8 cellular contexts compared by ENCODE assay signal in the genomic region with DNA sequence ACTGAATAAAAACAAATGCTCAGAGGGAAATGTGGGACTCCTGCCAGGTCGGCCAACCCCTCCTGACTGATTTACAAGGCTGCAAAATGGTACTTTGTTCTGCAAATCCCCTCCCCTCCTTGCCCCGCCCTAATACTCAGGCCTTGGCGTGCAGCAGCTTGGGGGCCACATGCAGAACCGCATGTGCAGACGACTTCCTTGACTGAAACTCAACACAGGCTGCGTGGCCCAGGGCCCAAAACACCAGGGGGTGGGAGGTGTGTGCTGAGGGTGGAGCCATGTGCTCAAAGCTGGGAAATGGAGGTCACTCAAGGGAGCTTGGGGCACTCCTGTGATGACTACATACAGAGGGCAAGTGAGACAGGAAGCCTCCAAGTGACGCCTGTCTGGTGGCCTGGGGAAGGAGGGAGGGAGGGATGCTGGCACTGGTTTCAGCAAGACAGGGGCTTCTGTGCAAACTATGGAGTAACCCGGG.
DNase-seq lines count a peak whose midpoint lies in the region; ATAC-seq lines count a peak whose summit lies in the region.

No MANE protein-coding gene starts in this region.

- H3K36me3 ChIP-seq in effector memory CD4-positive, alpha-beta T cell (ENCODE audit: control insufficient read depth, insufficient read depth, low read length), result no peaks in the 10 kb centered on the region

- POLR2A ChIA-PET in activated CD4-positive, alpha-beta memory T cell treated with anti-CD3 and anti-CD28 coated beads, Interleukin-2, amount 10 ng/mL, durations not matched to agents 7 days and 5 days (lab: Charles Lee), result interaction anchor here (0.6 to 3.5 kb wide), 2 partner anchors 8 to 87 kb away, joined by 3 to 20 read pairs; a partner anchor contains a TSS

- H3K4me3 Mint-ChIP-seq in activated CD4-positive, alpha-beta memory T cell treated with anti-CD3 and anti-CD28 coated beads, Interleukin-2, amount 10 ng/mL, durations not matched to agents 7 days and 5 days, result peak overlapping the region; percentile 44

- ATAC-seq in GM18870 (IDR thresholded peaks at IDR 0.05; ENCODE audit: unreplicated experiment), result no peak

- CTCF ChIA-PET in activated CD4-positive, alpha-beta memory T cell treated with anti-CD3 and anti-CD28 coated beads, Interleukin-2, amount 10 ng/mL, durations not matched to agents 7 days and 5 days (lab: Charles Lee), result interaction anchor here (1.1 to 1.6 kb wide), 3 partner anchors 86 to 212 kb away, joined by 3 to 5 read pairs (median 4); no protein-coding TSS in a partner anchor

- H3K4me1 ChIP-seq in effector memory CD4-positive, alpha-beta T cell (ENCODE audit: control insufficient read depth, insufficient read depth, low read length, poor library complexity, severe bottlenecking), result peaks cover 48% of the 10 kb centered on the region

- peaks cover 84% of the 10 kb centered on the region for H3K4me1 Mint-ChIP-seq in activated CD4-positive, alpha-beta memory T cell treated with anti-CD3 and anti-CD28 coated beads, Interleukin-2, amount 10 ng/mL, durations not matched to agents 7 days and 5 days

- peak overlapping the region; percentile 33 for H3K27ac ChIP-seq in effector memory CD4-positive, alpha-beta T cell (ENCODE audit: insufficient read depth, low read length, poor library complexity, severe bottlenecking)

- H3K9me3 Mint-ChIP-seq in activated CD4-positive, alpha-beta memory T cell treated with anti-CD3 and anti-CD28 coated beads, Interleukin-2, amount 10 ng/mL, durations not matched to agents 7 days and 5 days, result no peaks in the 10 kb centered on the region

- peak; percentile 76 for DNase-seq in GM04504 (ENCODE audit: low read depth)
- peak; percentile 31 for DNase-seq in NCI-H1694 treated with DMSO at 0.1 percent for 48 hours (lab: John Stamatoyannopoulos, UW)
- peak; percentile 83 for DNase-seq in activated CD4-positive, alpha-beta memory T cell treated with anti-CD3 and anti-CD28 coated beads, Interleukin-2, amount 10 ng/mL, durations not matched to agents 7 days and 5 days
- peak in 2 of 3 donors; percentile 9 to 12 for DNase-seq in effector memory CD4-positive, alpha-beta T cell
- DNase-seq in myocyte (ENCODE audit: low read depth), result peak; percentile 75
- peak; percentile 25 for DNase-seq in stimulated activated CD8-positive, alpha-beta memory T cell treated with anti-CD3 and anti-CD28 coated beads, Interleukin-7, amount 100 ng/mL, for 24 hours (ENCODE audit: low read depth)
- no peak for DNase-seq in DMS53 (lab: John Stamatoyannopoulos, UW)

- H3K27me3 Mint-ChIP-seq in activated CD4-positive, alpha-beta memory T cell treated with anti-CD3 and anti-CD28 coated beads, Interleukin-2, amount 10 ng/mL, durations not matched to agents 7 days and 5 days, result no peaks in the 10 kb centered on the region

- H3K9me3 ChIP-seq in effector memory CD4-positive, alpha-beta T cell (ENCODE audit: control insufficient read depth, low read length), result no peaks in the 10 kb centered on the region

- H3K27ac Mint-ChIP-seq in activated CD4-positive, alpha-beta memory T cell treated with anti-CD3 and anti-CD28 coated beads, Interleukin-2, amount 10 ng/mL, durations not matched to agents 7 days and 5 days, result peak overlapping the region; percentile 82

- H3K36me3 Mint-ChIP-seq in activated CD4-positive, alpha-beta memory T cell treated with anti-CD3 and anti-CD28 coated beads, Interleukin-2, amount 10 ng/mL, durations not matched to agents 7 days and 5 days (ENCODE audit: low read depth), result no peaks in the 10 kb centered on the region

- no peak overlapping the region for H3K4me3 ChIP-seq in effector memory CD4-positive, alpha-beta T cell (ENCODE audit: insufficient read depth, low read depth, low read length, poor library complexity, severe bottlenecking)

- no peaks in the 10 kb centered on the region for H3K27me3 ChIP-seq in effector memory CD4-positive, alpha-beta T cell (replicated peaks; ENCODE audit: control insufficient read depth, insufficient read depth, low read length, poor library complexity, severe bottlenecking)
